Comparison of ENCODE assay signal across 8 cellular contexts in the genomic region with DNA sequence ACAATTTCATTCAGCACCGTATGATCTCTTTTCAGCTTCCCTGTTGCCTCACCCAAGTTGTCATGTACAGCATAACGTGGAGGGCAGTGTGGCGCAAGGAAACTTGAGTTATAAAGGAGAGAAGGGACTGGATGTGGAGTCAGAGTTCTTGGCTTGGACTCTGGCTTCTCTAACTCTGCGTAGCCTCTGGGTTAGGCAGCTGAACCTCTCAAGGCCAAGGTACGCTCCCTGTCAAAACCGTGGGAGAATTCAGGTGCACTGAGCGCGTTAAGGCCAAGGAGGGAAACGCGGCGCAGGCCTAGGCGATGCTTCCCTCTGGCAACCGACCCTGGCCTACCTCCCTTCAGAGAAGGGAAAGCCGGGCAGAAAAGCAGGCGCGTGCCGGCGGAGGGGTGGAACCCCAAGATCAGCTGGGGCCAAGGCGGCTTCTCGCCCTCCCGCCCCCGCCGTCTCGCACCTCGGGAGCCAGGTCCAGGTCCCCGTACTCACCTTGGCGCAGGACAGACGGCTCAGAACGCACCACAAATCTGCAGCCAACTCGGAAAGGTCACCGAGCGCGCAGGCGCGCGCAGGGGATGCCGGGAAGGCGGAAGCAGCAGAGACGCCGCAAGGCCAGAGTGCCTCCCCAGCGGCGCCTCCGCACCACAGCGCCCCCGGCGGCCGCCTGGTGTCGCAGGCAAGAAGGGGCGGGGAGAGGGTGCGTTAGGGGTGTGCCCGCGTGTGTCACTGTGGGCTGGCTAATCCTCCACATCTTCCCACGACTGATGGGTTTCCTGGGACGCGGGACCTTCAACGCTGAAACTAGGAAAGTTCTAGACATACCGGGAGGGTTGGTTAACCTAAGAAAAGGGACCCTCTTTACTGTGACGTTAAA. TPM values are rescaled to one million over a fixed set of nuclear protein-coding genes. Genes with fewer than 3 reads are reported as not detected.
DNase-seq lines count a peak whose midpoint lies in the region; ATAC-seq and TF ChIP-seq lines count a peak whose summit lies in the region.

No MANE protein-coding gene starts in this region.

- H3K4me3 Mint-ChIP-seq in glutamatergic neuron (ENCODE audit: unreplicated experiment): peak overlapping the region; percentile 95

- ATAC-seq in HG02588 (IDR thresholded peaks at IDR 0.05; ENCODE audit: unreplicated experiment): peak; percentile 96
- peak; percentile 99 to 100 for ATAC-seq in activated naive CD4-positive, alpha-beta T cell treated with anti-CD3 and anti-CD28 coated beads, Interleukin-2, amount 50 U/mL, for 72 hours
- ATAC-seq in thoracic aorta (ENCODE audit: insufficient number of reproducible peaks, low FRiP score, low read depth): peak; percentile 90

- H3K27ac ChIP-seq in SK-N-MC (0 out of 2 replicates have a peak overlapping the region, but pooled peaks have one; percentile 38), osteoblast (ENCODE audit: low read depth, low read length) (peak overlapping the region; percentile 67), thoracic aorta (peak overlapping the region; percentile 49 to 64)

- H3K4me2 ChIP-seq in osteoblast (ENCODE audit: insufficient read depth, low read length): peak overlapping the region; percentile 100

- DNase-seq in NCI-H1048 (lab: John Stamatoyannopoulos, UW) (peak; percentile 58), SK-N-MC (ENCODE audit: low read depth, low spot score) (peak; percentile 22), glutamatergic neuron (peak; percentile 95), osteoblast (ENCODE audit: insufficient read length, low spot score, missing footprints) (peak; percentile 99), thoracic aorta (ENCODE audit: low spot score) (peak; percentile 64)
- peak; percentile 97 to 98 for DNase-seq in activated naive CD4-positive, alpha-beta T cell treated with anti-CD3 and anti-CD28 coated beads, Interleukin-2, amount 50 U/mL, for 72 hours (ENCODE audit: low spot score in 2 of 2)

- no peaks in the 10 kb centered on the region for H3K27me3 ChIP-seq in osteoblast (ENCODE audit: insufficient read depth, low read length)
- H3K27me3 ChIP-seq in thoracic aorta (replicated peaks; ENCODE audit: insufficient read depth): no peaks in the 10 kb centered on the region

- H3K9ac ChIP-seq in SK-N-MC (ENCODE audit: insufficient read length): peak overlapping the region; percentile 88

- H3K36me3 Mint-ChIP-seq in activated naive CD4-positive, alpha-beta T cell treated with anti-CD3 and anti-CD28 coated beads, Interleukin-2, amount 50 U/mL, for 72 hours: peaks cover 5 to 6% of the 10 kb centered on the region in 2 donors
- H3K36me3 Mint-ChIP-seq in glutamatergic neuron (ENCODE audit: unreplicated experiment): no peaks in the 10 kb centered on the region

- peaks cover 4% of the 10 kb centered on the region for H3K4me1 Mint-ChIP-seq in glutamatergic neuron (ENCODE audit: low read depth, unreplicated experiment)

- H3K9me3 ChIP-seq in SK-N-MC (ENCODE audit: low read depth, low read length) (no peaks in the 10 kb centered on the region), osteoblast (ENCODE audit: low read depth, low read length) (no peaks in the 10 kb centered on the region), thoracic aorta (no peaks in the 10 kb centered on the region)

- H4K20me1 ChIP-seq in osteoblast (ENCODE audit: insufficient read depth, low read length): peaks cover 29% of the 10 kb centered on the region

- TF ChIP-seq POLR2A in GM10847 (IDR thresholded peaks at IDR 0.05; ENCODE audit: extremely low read depth, insufficient read length): peak; percentile 83

- H3K36me3 ChIP-seq in SK-N-MC (ENCODE audit: insufficient read depth, low read length) (peaks cover 11% of the 10 kb centered on the region), osteoblast (ENCODE audit: insufficient read depth, low read length) (peaks cover 2% of the 10 kb centered on the region), thoracic aorta (peaks cover 7% of the 10 kb centered on the region)

- H3K9me3 Mint-ChIP-seq in activated naive CD4-positive, alpha-beta T cell treated with anti-CD3 and anti-CD28 coated beads, Interleukin-2, amount 50 U/mL, for 72 hours: no peaks in the 10 kb centered on the region
- H3K9me3 Mint-ChIP-seq in glutamatergic neuron (ENCODE audit: unreplicated experiment): peaks cover 3% of the 10 kb centered on the region

- peaks cover 51% of the 10 kb centered on the region for H3K79me2 ChIP-seq in osteoblast (ENCODE audit: insufficient read depth, low read length)

- peak overlapping the region; percentile 92 to 94 for H3K27ac Mint-ChIP-seq in activated naive CD4-positive, alpha-beta T cell treated with anti-CD3 and anti-CD28 coated beads, Interleukin-2, amount 50 U/mL, for 72 hours
- peak overlapping the region; percentile 67 for H3K27ac Mint-ChIP-seq in glutamatergic neuron (ENCODE audit: unreplicated experiment)

- peaks cover 5% of the 10 kb centered on the region for H3K4me1 ChIP-seq in osteoblast (ENCODE audit: insufficient read depth, low read length)
- H3K4me1 ChIP-seq in thoracic aorta (ENCODE audit: control insufficient read depth in 1 of 2, low read depth in 2 of 2): peaks cover 9 to 25% of the 10 kb centered on the region in 2 donors

- H2AFZ ChIP-seq in osteoblast (ENCODE audit: low read length): peak overlapping the region; percentile 95

- peak overlapping the region; percentile 82 for H3K4me3 ChIP-seq in SK-N-MC
- peak overlapping the region; percentile 83 for H3K4me3 ChIP-seq in osteoblast (ENCODE audit: insufficient read depth, low read length)
- peak overlapping the region; percentile 91 for H3K4me3 ChIP-seq in thoracic aorta

- TF ChIP-seq CTCF in glutamatergic neuron (IDR thresholded peaks at IDR 0.05; ENCODE audit: partially characterized antibody, unreplicated experiment): peak; percentile 90
- TF ChIP-seq CTCF in osteoblast (IDR thresholded peaks at IDR 0.05; ENCODE audit: extremely low read depth, low read depth, low read length): peak; percentile 93
- TF ChIP-seq CTCF in thoracic aorta (IDR thresholded peaks at IDR 0.05): peak; percentile 96

- peaks cover 4% of the 10 kb centered on the region for H3K27me3 Mint-ChIP-seq in glutamatergic neuron (ENCODE audit: unreplicated experiment)

RNA-seq across cellular contexts. Expression of a gene that starts 7.0 kb away (rescaled TPM):
- under 1 TPM; 0.10 to 0.68 TPM for total RNA-seq in activated naive CD4-positive, alpha-beta T cell treated with anti-CD3 and anti-CD28 coated beads, Interleukin-2, amount 50 U/mL, for 72 hours
- not detected for total RNA-seq in glutamatergic neuron (ENCODE audit: unreplicated experiment)
- 0.29 and 1.1 TPM in 2 replicates for total RNA-seq in osteoblast
- 10 to 100 TPM in 1 of 2 donors, not detected in 1; 12.0 TPM for total RNA-seq in thoracic aorta

RNA-seq across cellular contexts. Expression of a gene that starts 21.1 kb away (rescaled TPM):
- total RNA-seq in activated naive CD4-positive, alpha-beta T cell treated with anti-CD3 and anti-CD28 coated beads, Interleukin-2, amount 50 U/mL, for 72 hours: not detected
- not detected for total RNA-seq in glutamatergic neuron (ENCODE audit: unreplicated experiment)
- total RNA-seq in osteoblast: not detected in 2 replicates
- total RNA-seq in thoracic aorta: not detected

Comparison
In these comparisons a context has a peak if more than half of its experiments do, and no peak if none do; other contexts are left out.
1. Peak in every context shown above with its lines: DNase-seq, ATAC-seq, H3K4me3 ChIP-seq and H3K27ac ChIP-seq.
2. DNase-seq: peak in every context shown above with its lines; median percentile 99 in osteoblast; 98 in activated naive CD4-positive, alpha-beta T cell treated with anti-CD3 and anti-CD28 coated beads, Interleukin-2, amount 50 U/mL, for 72 hours; 95 in glutamatergic neuron; 64 in thoracic aorta; 58 in NCI-H1048; 22 in SK-N-MC.